ENCODE assay signal across 24 cellular contexts in the genomic region with DNA sequence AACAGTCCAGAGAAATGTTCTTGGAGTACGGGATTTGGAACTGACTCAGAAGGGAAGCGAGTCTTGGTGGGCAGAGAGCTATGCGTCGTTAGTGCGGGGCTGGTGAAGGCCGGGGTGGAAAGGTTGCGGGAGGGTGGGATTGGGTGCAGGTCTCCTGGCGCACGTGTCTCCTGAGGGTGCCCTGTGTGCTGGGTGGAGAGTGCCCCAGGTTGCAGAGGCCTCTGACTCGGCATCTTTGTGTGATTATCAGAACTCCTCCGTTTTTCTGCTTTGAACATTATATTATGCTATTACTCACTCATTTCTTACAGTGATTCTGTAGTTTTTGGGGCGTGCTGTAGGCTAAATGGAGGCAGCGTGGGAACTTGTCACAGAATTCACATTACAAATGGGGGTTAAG. TPM values are rescaled to one million over a fixed set of nuclear protein-coding genes. Genes with fewer than 3 reads are reported as not detected.
DNase-seq lines count a peak whose midpoint lies in the region; ATAC-seq, FAIRE-seq and TF ChIP-seq lines count a peak whose summit lies in the region.
"Had no signal": no experiment of that assay in that cellular context is flagged by ENCODE, and none has a peak within 500 bp of the region (broad histone marks: within the 10 kb centered on the region; RNA-seq: fewer than 3 reads in every experiment).

No MANE protein-coding gene starts in this region.

- no peak overlapping the region for H3K27ac ChIP-seq in heart right ventricle
- H3K27ac ChIP-seq in spleen, result no peak overlapping the region
- H3K27ac ChIP-seq in small intestine (ENCODE audit: low read depth in 1 of 2, low read length in 1 of 2), result no peak overlapping the region
- no peak overlapping the region for H3K27ac ChIP-seq in ascending aorta
- H3K27ac ChIP-seq: A549 had no signal

- 97% methylated on average over 13 of the region's 13 CpGs for whole genome bisulfite sequencing in heart right ventricle, 2 donors
- WGBS in spleen, 5 donors, result 92 to 97% (median 96%) methylated on average over 13 of the region's 13 CpGs
- 94 to 97% (median 95%) methylated on average over 13 of the region's 13 CpGs for WGBS in small intestine, 3 donors

- intact Hi-C loops in left ventricle myocardium superior (cut with micrococcal nuclease), result no loop called here
- intact Hi-C loops in heart right ventricle (cut with DNase I), result no loop called here
- intact Hi-C loops in spleen (cut with DNase I; ENCODE audit: low total_unique reads), result no loop called here
- intact Hi-C loops in ascending aorta (cut with DNase I), result no loop called here

- H3K27me3 ChIP-seq in heart right ventricle, result no peaks in the 10 kb centered on the region
- H3K27me3 ChIP-seq in spleen (replicated peaks in 1 of 7), result no peaks in the 10 kb centered on the region
- H3K27me3 ChIP-seq in small intestine (ENCODE audit: control insufficient read depth in 2 of 2, insufficient read depth in 2 of 2, low read length in 2 of 2), result no peaks in the 10 kb centered on the region
- no peaks in the 10 kb centered on the region for H3K27me3 ChIP-seq in ascending aorta

- H3K27ac Mint-ChIP-seq in T-helper 17 cell (no peak overlapping the region), nephron progenitor cell (peak overlapping the region; percentile 79), WTC11 (no peak overlapping the region)

- FAIRE-seq in small intestine (lab: Jason Lieb, UNC), result no peak
- FAIRE-seq: A549, GM12891, GM18507, H1 had no signal

- H3K36me3 Mint-ChIP-seq in T-helper 17 cell (ENCODE audit: low read depth) (peaks cover 5% of the 10 kb centered on the region), nephron progenitor cell (ENCODE audit: low read depth) (peaks cover 51% of the 10 kb centered on the region), WTC11 (peaks cover 67% of the 10 kb centered on the region)

- H3K4me3 Mint-ChIP-seq in T-helper 17 cell (peak overlapping the region; percentile 41), nephron progenitor cell (no peak overlapping the region), WTC11 (no peak overlapping the region)
- H3K4me3 Mint-ChIP-seq: CD4-positive, alpha-beta memory T cell had no signal

- H3K4me1 Mint-ChIP-seq in T-helper 17 cell (peaks cover 9% of the 10 kb centered on the region), nephron progenitor cell (peaks cover 5% of the 10 kb centered on the region), WTC11 (no peaks in the 10 kb centered on the region)

- no peaks in the 10 kb centered on the region for H3K27me3 Mint-ChIP-seq in T-helper 17 cell
- H3K27me3 Mint-ChIP-seq in nephron progenitor cell (ENCODE audit: low read depth, poor library complexity), result peaks cover 5% of the 10 kb centered on the region
- H3K27me3 Mint-ChIP-seq in WTC11 (ENCODE audit: low read depth), result no peaks in the 10 kb centered on the region
- H3K27me3 Mint-ChIP-seq: CD4-positive, alpha-beta memory T cell had no signal

- H3K4me3 ChIP-seq in heart right ventricle (no peak overlapping the region), spleen (no peak overlapping the region), small intestine (ENCODE audit: low read depth in 1 of 2, low read length in 2 of 2) (no peak overlapping the region), ascending aorta (no peak overlapping the region)
- H3K4me3 ChIP-seq: A549 had no signal

- TF ChIP-seq CTCF in heart right ventricle (IDR thresholded peaks at IDR 0.05), result no peak
- no peak for TF ChIP-seq CTCF in nephron progenitor cell (IDR thresholded peaks at IDR 0.05)
- TF ChIP-seq CTCF in spleen (IDR thresholded peaks at IDR 0.05 in 8 of 11, conservative IDR thresholded peaks at IDR 0.05 in 3 of 11), result no peak
- no peak for TF ChIP-seq CTCF in WTC11 (IDR thresholded peaks at IDR 0.05)
- TF ChIP-seq CTCF in ascending aorta (IDR thresholded peaks at IDR 0.05), result no peak

- no peak for ATAC-seq in left ventricle myocardium superior
- ATAC-seq in heart right ventricle, result no peak
- no peak for ATAC-seq in T-helper 17 cell
- ATAC-seq in WTC11, result no peak
- ATAC-seq: A549 had no signal

- POLR2A ChIA-PET in WTC11 (lab: Charles Lee), result interaction anchor here (0.6 kb wide), 2 partner anchors 188 to 909 kb away, joined by 3 read pairs; no protein-coding TSS in a partner anchor

- H3K36me3 ChIP-seq in heart right ventricle, result peaks cover 0 to 64% (median 6%) of the 10 kb centered on the region in 9 donors
- peaks cover 0 to 99% (median 44%) of the 10 kb centered on the region in 6 donors for H3K36me3 ChIP-seq in spleen
- H3K36me3 ChIP-seq in small intestine (ENCODE audit: control insufficient read depth in 2 of 2, insufficient read depth in 2 of 2, low read length in 2 of 2), result peaks cover 0 to 8% of the 10 kb centered on the region in 2 donors
- peaks cover 18 to 23% of the 10 kb centered on the region in 2 donors for H3K36me3 ChIP-seq in ascending aorta

- no peak for TF ChIP-seq POLR2A in spleen (IDR thresholded peaks at IDR 0.05)

- no peaks in the 10 kb centered on the region for H3K9me3 Mint-ChIP-seq in nephron progenitor cell
- no peaks in the 10 kb centered on the region for H3K9me3 Mint-ChIP-seq in WTC11
- H3K9me3 Mint-ChIP-seq: CD4-positive, alpha-beta memory T cell had no signal

- no peaks in the 10 kb centered on the region for H3K9me3 ChIP-seq in heart right ventricle
- no peaks in the 10 kb centered on the region for H3K9me3 ChIP-seq in T-helper 17 cell (ENCODE audit: control insufficient read depth, low read length, poor library complexity, severe bottlenecking)
- H3K9me3 ChIP-seq in spleen, result no peaks in the 10 kb centered on the region
- H3K9me3 ChIP-seq in small intestine (ENCODE audit: control insufficient read depth, low read depth), result no peaks in the 10 kb centered on the region
- H3K9me3 ChIP-seq in ascending aorta, result no peaks in the 10 kb centered on the region
- H3K9me3 ChIP-seq: A549 had no signal

- H3K4me1 ChIP-seq in heart right ventricle, result no peaks in the 10 kb centered on the region
- H3K4me1 ChIP-seq in spleen, result no peaks in the 10 kb centered on the region
- H3K4me1 ChIP-seq in small intestine (ENCODE audit: control insufficient read depth in 2 of 2, insufficient read depth in 1 of 2, low read depth in 1 of 2, low read length in 1 of 2), result no peaks in the 10 kb centered on the region
- no peaks in the 10 kb centered on the region for H3K4me1 ChIP-seq in ascending aorta
- H3K4me1 ChIP-seq: A549 had no signal

- DNase-seq in left ventricle myocardium superior (peak; percentile 1), heart right ventricle (no peak), T-helper 17 cell (no peak), nephron progenitor cell (no peak), spleen (peak; percentile 61), WTC11 (ENCODE audit: low spot score) (no peak), small intestine (no peak), ascending aorta (ENCODE audit: low spot score in 2 of 2) (no peak)
- DNase-seq: 8988T; ACHN; AML-193; C1 segment of cervical spinal cord; Calu3; CD4-positive, alpha-beta memory T cell; COR-L47; DMS53; DMS79 treated with DMSO at 0.1 percent for 48 hours; GF-D8; H7; HCEC 1CT had no signal

- CTCF ChIA-PET in WTC11 (lab: Charles Lee), result no interaction called here

TF ChIP-seq in WTC11, 78 proteins besides CTCF, POLR2A, EP300 and RAD21:
- TF ChIP-seq NR3C1 (CRISPR knock-in tag; conservative IDR thresholded peaks at IDR 0.05; ENCODE audit: low read depth), result no peak
- no peak for TF ChIP-seq ESRRA (CRISPR knock-in tag; IDR thresholded peaks at IDR 0.05; ENCODE audit: borderline replicate concordance)
- TF ChIP-seq CREM (CRISPR knock-in tag; IDR thresholded peaks at IDR 0.05), result no peak
- TF ChIP-seq GRHL2 (CRISPR knock-in tag; IDR thresholded peaks at IDR 0.05; ENCODE audit: insufficient replicate concordance, severe bottlenecking), result no peak
- no peak for TF ChIP-seq FOXK1 (CRISPR knock-in tag; IDR thresholded peaks at IDR 0.05)
- TF ChIP-seq, protein P1, sequence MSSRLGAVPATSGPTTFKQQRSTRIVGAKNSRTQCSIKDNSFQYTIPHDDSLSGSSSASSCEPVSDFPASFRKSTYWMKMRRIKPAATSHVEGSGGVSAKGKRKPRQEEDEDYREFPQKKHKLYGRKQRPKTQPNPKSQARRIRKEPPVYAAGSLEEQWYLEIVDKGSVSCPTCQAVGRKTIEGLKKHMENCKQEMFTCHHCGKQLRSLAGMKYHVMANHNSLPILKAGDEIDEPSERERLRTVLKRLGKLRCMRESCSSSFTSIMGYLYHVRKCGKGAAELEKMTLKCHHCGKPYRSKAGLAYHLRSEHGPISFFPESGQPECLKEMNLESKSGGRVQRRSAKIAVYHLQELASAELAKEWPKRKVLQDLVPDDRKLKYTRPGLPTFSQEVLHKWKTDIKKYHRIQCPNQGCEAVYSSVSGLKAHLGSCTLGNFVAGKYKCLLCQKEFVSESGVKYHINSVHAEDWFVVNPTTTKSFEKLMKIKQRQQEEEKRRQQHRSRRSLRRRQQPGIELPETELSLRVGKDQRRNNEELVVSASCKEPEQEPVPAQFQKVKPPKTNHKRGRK (CRISPR knock-in tag; IDR thresholded peaks at IDR 0.05; ENCODE audit: borderline replicate concordance), result no peak
- TF ChIP-seq ZNF219 (CRISPR knock-in tag; IDR thresholded peaks at IDR 0.05; ENCODE audit: borderline replicate concordance), result no peak
- TF ChIP-seq, protein P2, sequence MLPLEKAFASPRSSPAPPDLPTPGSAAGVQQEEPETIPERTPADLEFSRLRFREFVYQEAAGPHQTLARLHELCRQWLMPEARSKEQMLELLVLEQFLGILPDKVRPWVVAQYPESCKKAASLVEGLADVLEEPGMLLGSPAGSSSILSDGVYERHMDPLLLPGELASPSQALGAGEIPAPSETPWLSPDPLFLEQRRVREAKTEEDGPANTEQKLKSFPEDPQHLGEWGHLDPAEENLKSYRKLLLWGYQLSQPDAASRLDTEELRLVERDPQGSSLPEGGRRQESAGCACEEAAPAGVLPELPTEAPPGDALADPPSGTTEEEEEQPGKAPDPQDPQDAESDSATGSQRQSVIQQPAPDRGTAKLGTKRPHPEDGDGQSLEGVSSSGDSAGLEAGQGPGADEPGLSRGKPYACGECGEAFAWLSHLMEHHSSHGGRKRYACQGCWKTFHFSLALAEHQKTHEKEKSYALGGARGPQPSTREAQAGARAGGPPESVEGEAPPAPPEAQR (CRISPR knock-in tag; IDR thresholded peaks at IDR 0.05), result no peak
- TF ChIP-seq JUN (CRISPR knock-in tag; IDR thresholded peaks at IDR 0.05), result no peak

RNA-seq across cellular contexts. Expression of a gene that starts 11.4 kb away (rescaled TPM):
- total RNA-seq in left ventricle myocardium superior, result 1.6 TPM
- 1 to 10 TPM in 7 of 10 donors, under 1 TPM in 3; 0.66 to 2.0 (median 1.4) TPM for total RNA-seq in heart right ventricle
- polyA plus RNA-seq in heart right ventricle, result 1 to 10 TPM; 1.3 to 2.4 TPM
- 10 to 100 TPM in 1 of 2 donors, 1 to 10 TPM in 1; 8.5 to 11.4 TPM for total RNA-seq in T-helper 17 cell
- 10 to 100 TPM in 4 of 7 donors, 1 to 10 TPM in 3; 8.5 to 13.1 (median 10.4) TPM for total RNA-seq in spleen
- 1 to 10 TPM; 2.1 to 4.5 (median 2.9) TPM for polyA plus RNA-seq in spleen
- 26.6 to 29.9 TPM (median 29.2 TPM) in 3 replicates for total RNA-seq in WTC11 (2021)
- 1 to 10 TPM in 2 of 3 donors, under 1 TPM in 1; 0.54 to 9.6 (median 1.1) TPM for polyA plus RNA-seq in small intestine
- 0.32 TPM for total RNA-seq in ascending aorta

Comparison
In these comparisons a context has a peak if more than half of its experiments do, and no peak if none do; other contexts are left out.
1. DNase-seq: peak in left ventricle myocardium superior (single experiment) and spleen (single experiment); none in heart right ventricle (0 of 2), T-helper 17 cell (0 of 3), nephron progenitor cell (single experiment), WTC11 (single experiment), small intestine (single experiment) and ascending aorta (0 of 2).